In genomic region chrX:39574178-39574577, GRCh38 we compare ENCODE assay signal across 20 cellular contexts.
DNase-seq lines count a peak whose midpoint lies in the region; ATAC-seq and TF ChIP-seq lines count a peak whose summit lies in the region.
"Had no signal": no experiment of that assay in that cellular context is flagged by ENCODE, and none has a peak within 500 bp of the region (broad histone marks: within the 10 kb centered on the region; RNA-seq: fewer than 3 reads in every experiment).

No MANE protein-coding gene starts in this region.

- ATAC-seq in natural killer cell treated with Interleukin-12 subunit alpha and Interleukin-12 subunit beta and Interleukin-15 and Interleukin-18, amount 100 ng/mL, for 72 hours = no peak
- ATAC-seq in natural killer cell (no peak), left lung (no peak)
- ATAC-seq in activated T-cell treated with anti-CD3 and anti-CD28 coated beads, Interleukin-2, amount 50 U/mL, for 72 hours (replicated peaks in 1 of 2) = no peak
- ATAC-seq: T-helper 17 cell had no signal

- H3K27ac ChIP-seq in left lung = no peak overlapping the region
- H3K27ac ChIP-seq: C4-2B had no signal

- H3K36me3 ChIP-seq in left lung = no peaks in the 10 kb centered on the region

- DNase-seq in NCI-H1105 treated with DMSO at 0.1 percent for 48 hours (lab: John Stamatoyannopoulos, UW) (peak; percentile 7), NCI-H1105 (lab: John Stamatoyannopoulos, UW) (no peak), natural killer cell (no peak), SK-MEL-5 (ENCODE audit: low read depth, low spot score) (peak; percentile 24), left lung (no peak)
- peak; percentile 5 for DNase-seq in natural killer cell treated with Interleukin-12 subunit alpha and Interleukin-12 subunit beta and Interleukin-15 and Interleukin-18, amount 100 ng/mL, for 72 hours (ENCODE audit: low spot score)
- DNase-seq in activated CD4-positive, alpha-beta memory T cell treated with anti-CD3 and anti-CD28 coated beads, Interleukin-2, amount 10 ng/mL, durations not matched to agents 7 days and 5 days = no peak
- DNase-seq in activated T-cell treated with anti-CD3 and anti-CD28 coated beads, Interleukin-2, amount 50 U/mL, for 72 hours = no peak
- DNase-seq: Calu3; CD8-positive, alpha-beta memory T cell; DMS79; H7; HFFc6; KG1; NCI-H1694 treated with DMSO at 0.1 percent for 48 hours; NCI-H2107; NCI-H446; NK-92 treated with Interleukin-12 subunit alpha and Interleukin-12 subunit beta, amount 100 ng/mL, for 24 hours; T-helper 17 cell had no signal

- TF ChIP-seq CTCF in natural killer cell (IDR thresholded peaks at IDR 0.05) = no peak
- TF ChIP-seq CTCF in left lung (IDR thresholded peaks at IDR 0.05) = no peak

- peaks cover 12 to 23% of the 10 kb centered on the region in 2 donors for H3K27me3 Mint-ChIP-seq in natural killer cell treated with Interleukin-12 subunit alpha and Interleukin-12 subunit beta and Interleukin-15 and Interleukin-18, amount 100 ng/mL, for 72 hours
- peaks cover 5 to 21% of the 10 kb centered on the region in 2 donors for H3K27me3 Mint-ChIP-seq in natural killer cell (ENCODE audit: low read depth in 2 of 2)
- H3K27me3 Mint-ChIP-seq in activated CD4-positive, alpha-beta memory T cell treated with anti-CD3 and anti-CD28 coated beads, Interleukin-2, amount 10 ng/mL, durations not matched to agents 7 days and 5 days = no peaks in the 10 kb centered on the region
- H3K27me3 Mint-ChIP-seq in activated T-cell treated with anti-CD3 and anti-CD28 coated beads, Interleukin-2, amount 50 U/mL, for 72 hours (ENCODE audit: low read depth) = no peaks in the 10 kb centered on the region
- H3K27me3 Mint-ChIP-seq: T-helper 17 cell had no signal

- H3K27ac Mint-ChIP-seq in natural killer cell treated with Interleukin-12 subunit alpha and Interleukin-12 subunit beta and Interleukin-15 and Interleukin-18, amount 100 ng/mL, for 72 hours = no peak overlapping the region
- no peak overlapping the region for H3K27ac Mint-ChIP-seq in natural killer cell
- no peak overlapping the region for H3K27ac Mint-ChIP-seq in activated CD4-positive, alpha-beta memory T cell treated with anti-CD3 and anti-CD28 coated beads, Interleukin-2, amount 10 ng/mL, durations not matched to agents 7 days and 5 days
- no peak overlapping the region for H3K27ac Mint-ChIP-seq in activated T-cell treated with anti-CD3 and anti-CD28 coated beads, Interleukin-2, amount 50 U/mL, for 72 hours
- H3K27ac Mint-ChIP-seq: CD8-positive, alpha-beta memory T cell; HFFc6; T-helper 17 cell had no signal

- in situ Hi-C loops in SK-MEL-5 (cut with HindIII; ENCODE audit: low pct_unique_long_range_greater_than_20kb, low sequenced_read_pairs) = no loop called here

- H3K4me3 Mint-ChIP-seq in natural killer cell treated with Interleukin-12 subunit alpha and Interleukin-12 subunit beta and Interleukin-15 and Interleukin-18, amount 100 ng/mL, for 72 hours = no peak overlapping the region
- no peak overlapping the region for H3K4me3 Mint-ChIP-seq in natural killer cell
- no peak overlapping the region for H3K4me3 Mint-ChIP-seq in activated CD4-positive, alpha-beta memory T cell treated with anti-CD3 and anti-CD28 coated beads, Interleukin-2, amount 10 ng/mL, durations not matched to agents 7 days and 5 days
- H3K4me3 Mint-ChIP-seq in activated T-cell treated with anti-CD3 and anti-CD28 coated beads, Interleukin-2, amount 50 U/mL, for 72 hours = no peak overlapping the region
- H3K4me3 Mint-ChIP-seq: CD8-positive, alpha-beta memory T cell; HFFc6; T-helper 17 cell had no signal

- no peaks in the 10 kb centered on the region for H3K9me3 ChIP-seq in left lung

- no peaks in the 10 kb centered on the region for H3K4me1 ChIP-seq in left lung

- CTCF ChIA-PET in activated CD4-positive, alpha-beta memory T cell treated with anti-CD3 and anti-CD28 coated beads, Interleukin-2, amount 10 ng/mL, durations not matched to agents 7 days and 5 days (lab: Charles Lee) = no interaction called here

- intact Hi-C loops in natural killer cell (cut with micrococcal nuclease) = no loop called here
- intact Hi-C loops in left lung (cut with DNase I) = no loop called here

- no peaks in the 10 kb centered on the region for H3K36me3 Mint-ChIP-seq in natural killer cell treated with Interleukin-12 subunit alpha and Interleukin-12 subunit beta and Interleukin-15 and Interleukin-18, amount 100 ng/mL, for 72 hours
- no peaks in the 10 kb centered on the region for H3K36me3 Mint-ChIP-seq in natural killer cell
- H3K36me3 Mint-ChIP-seq in activated CD4-positive, alpha-beta memory T cell treated with anti-CD3 and anti-CD28 coated beads, Interleukin-2, amount 10 ng/mL, durations not matched to agents 7 days and 5 days (ENCODE audit: low read depth) = no peaks in the 10 kb centered on the region
- no peaks in the 10 kb centered on the region for H3K36me3 Mint-ChIP-seq in activated T-cell treated with anti-CD3 and anti-CD28 coated beads, Interleukin-2, amount 50 U/mL, for 72 hours (ENCODE audit: insufficient read depth in 2 of 2)
- H3K36me3 Mint-ChIP-seq: CD8-positive, alpha-beta memory T cell had no signal

- H3K9me3 Mint-ChIP-seq in natural killer cell treated with Interleukin-12 subunit alpha and Interleukin-12 subunit beta and Interleukin-15 and Interleukin-18, amount 100 ng/mL, for 72 hours = no peaks in the 10 kb centered on the region
- no peaks in the 10 kb centered on the region for H3K9me3 Mint-ChIP-seq in natural killer cell
- no peaks in the 10 kb centered on the region for H3K9me3 Mint-ChIP-seq in activated CD4-positive, alpha-beta memory T cell treated with anti-CD3 and anti-CD28 coated beads, Interleukin-2, amount 10 ng/mL, durations not matched to agents 7 days and 5 days
- no peaks in the 10 kb centered on the region for H3K9me3 Mint-ChIP-seq in activated T-cell treated with anti-CD3 and anti-CD28 coated beads, Interleukin-2, amount 50 U/mL, for 72 hours
- H3K9me3 Mint-ChIP-seq: CD8-positive, alpha-beta memory T cell; HFFc6 had no signal

- no peak overlapping the region for H3K4me3 ChIP-seq in left lung

- POLR2A ChIA-PET in activated CD4-positive, alpha-beta memory T cell treated with anti-CD3 and anti-CD28 coated beads, Interleukin-2, amount 10 ng/mL, durations not matched to agents 7 days and 5 days (lab: Charles Lee) = no interaction called here

- H3K27me3 ChIP-seq in left lung = peaks cover 0 to 3% of the 10 kb centered on the region in 2 donors

- peaks cover 3 to 5% of the 10 kb centered on the region in 2 donors for H3K4me1 Mint-ChIP-seq in natural killer cell treated with Interleukin-12 subunit alpha and Interleukin-12 subunit beta and Interleukin-15 and Interleukin-18, amount 100 ng/mL, for 72 hours (ENCODE audit: low read depth in 2 of 2)
- peaks cover 0 to 5% of the 10 kb centered on the region in 2 donors for H3K4me1 Mint-ChIP-seq in natural killer cell
- peaks cover 23% of the 10 kb centered on the region for H3K4me1 Mint-ChIP-seq in activated CD4-positive, alpha-beta memory T cell treated with anti-CD3 and anti-CD28 coated beads, Interleukin-2, amount 10 ng/mL, durations not matched to agents 7 days and 5 days
- peaks cover 20% of the 10 kb centered on the region for H3K4me1 Mint-ChIP-seq in activated T-cell treated with anti-CD3 and anti-CD28 coated beads, Interleukin-2, amount 50 U/mL, for 72 hours (ENCODE audit: low read depth)

Comparison
In these comparisons a context has a peak if more than half of its experiments do, and no peak if none do; other contexts are left out.
1. DNase-seq: peak in NCI-H1105 treated with DMSO at 0.1 percent for 48 hours (single experiment), natural killer cell treated with Interleukin-12 subunit alpha and Interleukin-12 subunit beta and Interleukin-15 and Interleukin-18, amount 100 ng/mL, for 72 hours (single experiment) and SK-MEL-5 (single experiment); none in NCI-H1105 (single experiment), natural killer cell (single experiment), activated CD4-positive, alpha-beta memory T cell treated with anti-CD3 and anti-CD28 coated beads, Interleukin-2, amount 10 ng/mL, durations not matched to agents 7 days and 5 days (single experiment), activated T-cell treated with anti-CD3 and anti-CD28 coated beads, Interleukin-2, amount 50 U/mL, for 72 hours (0 of 2) and left lung (0 of 2).